32 cellular contexts compared by ENCODE assay signal in the genomic region with DNA sequence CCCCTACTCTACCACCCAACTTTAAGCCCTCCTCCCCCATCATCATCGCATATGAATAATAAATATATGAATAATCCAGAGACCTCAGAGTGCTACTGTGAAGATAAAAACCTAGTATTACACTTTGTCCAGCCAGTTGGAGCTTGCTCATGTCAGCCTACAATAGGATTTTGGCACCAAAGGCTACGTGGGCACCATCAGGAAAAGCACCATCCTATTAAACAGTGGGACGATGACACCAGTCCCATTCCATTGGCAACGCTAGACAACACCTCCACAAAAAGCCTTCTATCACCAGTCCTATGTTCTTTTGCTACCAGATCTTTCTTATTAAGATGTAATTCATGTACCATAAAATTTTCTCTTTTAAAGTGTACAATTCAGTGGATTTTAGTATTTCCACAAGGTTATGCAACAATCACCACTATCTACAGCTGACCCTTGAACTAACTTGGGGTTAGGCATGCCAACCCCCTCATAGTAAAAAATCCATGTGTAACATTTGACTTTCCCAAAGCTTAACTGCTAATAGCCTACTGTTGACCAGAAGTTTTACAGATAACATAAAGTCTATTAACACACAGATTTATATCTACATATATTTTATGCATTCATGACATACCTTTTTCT. TPM values are rescaled to one million over a fixed set of nuclear protein-coding genes. Genes with fewer than 3 reads are reported as not detected.
"Had no signal": no experiment of that assay in that cellular context is flagged by ENCODE, and none has a peak within 500 bp of the region (broad histone marks: within the 10 kb centered on the region; RNA-seq: fewer than 3 reads in every experiment).

No MANE protein-coding gene starts in this region.

- H3K4me1 ChIP-seq: breast epithelium had no signal

- H3K9me3 ChIP-seq: breast epithelium had no signal

- FAIRE-seq: astrocyte had no signal

- H3K36me3 ChIP-seq: brain microvascular endothelial cell, breast epithelium, WERI-Rb-1 had no signal

- H3K27ac ChIP-seq: body of pancreas, brain microvascular endothelial cell, breast epithelium, WERI-Rb-1 had no signal

- H3K4me3 ChIP-seq: body of pancreas, breast epithelium had no signal

- DNase-seq: activated CD4-positive, alpha-beta memory T cell treated with anti-CD3 and anti-CD28 coated beads, Interleukin-2, amount 10 ng/mL, durations not matched to agents 7 days and 5 days; activated CD4-positive, alpha-beta T cell treated with anti-CD3 and anti-CD28 coated beads for 1 hour; activated CD4-positive, alpha-beta T cell treated with anti-CD3 and anti-CD28 coated beads for 36 hours; activated CD4-positive, alpha-beta T cell treated with anti-CD3 and anti-CD28 coated beads for 48 hours; activated CD4-positive, alpha-beta T cell treated with anti-CD3 and anti-CD28 coated beads, Interleukin-2, amount 10 ng/mL, durations not matched to agents 7 days and 5 days; activated CD4-positive, alpha-beta T cell treated with anti-CD3 and anti-CD28 coated beads, Interleukin-2, amount 50 U/mL, for 48 hours; activated CD4-positive, CD25-positive, alpha-beta regulatory T cell; activated CD8-positive, alpha-beta memory T cell treated with anti-CD3 and anti-CD28 coated beads for 24 hours; activated CD8-positive, alpha-beta memory T cell treated with anti-CD3 and anti-CD28 coated beads, Interleukin-2, amount 10 ng/mL, durations not matched to agents 7 days and 5 days; activated CD8-positive, alpha-beta memory T cell treated with anti-CD3 and anti-CD28 coated beads, Interleukin-2, amount 50 U/mL, for 48 hours; activated CD8-positive, alpha-beta T cell treated with anti-CD3 and anti-CD28 coated beads, Interleukin-2, amount 10 ng/mL, durations not matched to agents 7 days and 5 days; activated effector memory CD4-positive, alpha-beta T cell treated with Interleukin-2 at 50 U/mL for 16 hours; activated gamma-delta T cell; activated naive CD4-positive, alpha-beta T cell treated with anti-CD3 and anti-CD28 coated beads, Interleukin-2, amount 10 ng/mL, durations not matched to agents 7 days and 5 days; activated naive CD4-positive, alpha-beta T cell treated with Interleukin-2 at 50 U/mL for 16 hours; activated naive CD8-positive, alpha-beta T cell treated with anti-CD3 and anti-CD28 coated beads, Interleukin-2, amount 10 ng/mL, durations not matched to agents 7 days and 5 days; activated naive CD8-positive, alpha-beta T cell treated with anti-CD3 and anti-CD28 coated beads, Interleukin-2, amount 50 U/mL, for 24 hours; activated T-cell treated with anti-CD3 and anti-CD28 coated beads, Interleukin-2, amount 50 U/mL, for 24 hours; activated T-cell treated with anti-CD3 and anti-CD28 coated beads, Interleukin-2, amount 50 U/mL, for 48 hours; amygdala; aorta; body of pancreas; brain microvascular endothelial cell; central memory CD4-positive, alpha-beta T cell; T-helper 1 cell; T-helper 2 cell; T-helper 9 cell; WERI-Rb-1 had no signal

- ATAC-seq: activated CD4-positive, alpha-beta T cell treated with anti-CD3 and anti-CD28 coated beads for 36 hours; activated CD4-positive, CD25-positive, alpha-beta regulatory T cell treated with anti-CD3 and anti-CD28 coated beads, Interleukin-2, amount 50 U/mL, for 24 hours; activated CD8-positive, alpha-beta memory T cell treated with anti-CD3 and anti-CD28 coated beads, Interleukin-2, amount 10 ng/mL, durations not matched to agents 7 days and 5 days; activated CD8-positive, alpha-beta T cell treated with anti-CD3 and anti-CD28 coated beads, Interleukin-2, amount 10 ng/mL, durations not matched to agents 7 days and 5 days; activated naive CD8-positive, alpha-beta T cell treated with anti-CD3 and anti-CD28 coated beads, Interleukin-2, amount 50 U/mL, for 24 hours; body of pancreas; WTC11 had no signal

- H3K27me3 ChIP-seq: body of pancreas, brain microvascular endothelial cell, breast epithelium had no signal

RNA-seq across cellular contexts. Expression of gene CNKSR3, which starts 41.1 kb away (rescaled TPM):
- total RNA-seq: activated CD4-positive, alpha-beta memory T cell treated with anti-CD3 and anti-CD28 coated beads, Interleukin-2, amount 10 ng/mL, durations not matched to agents 7 days and 5 days; activated CD4-positive, alpha-beta T cell treated with anti-CD3 and anti-CD28 coated beads, Interleukin-2, amount 10 ng/mL, durations not matched to agents 7 days and 5 days; activated CD8-positive, alpha-beta memory T cell treated with anti-CD3 and anti-CD28 coated beads, Interleukin-2, amount 10 ng/mL, durations not matched to agents 7 days and 5 days; activated CD8-positive, alpha-beta T cell treated with anti-CD3 and anti-CD28 coated beads, Interleukin-2, amount 10 ng/mL, durations not matched to agents 7 days and 5 days; activated naive CD8-positive, alpha-beta T cell treated with anti-CD3 and anti-CD28 coated beads, Interleukin-2, amount 10 ng/mL, durations not matched to agents 7 days and 5 days had no signal
